In genomic region chr2:104939570-104940235, GRCh38 we compare ENCODE assay signal across 15 cellular contexts.
DNase-seq lines count a peak whose midpoint lies in the region; ATAC-seq and TF ChIP-seq lines count a peak whose summit lies in the region.
"Had no signal": no experiment of that assay in that cellular context is flagged by ENCODE, and none has a peak within 500 bp of the region (broad histone marks: within the 10 kb centered on the region; RNA-seq: fewer than 3 reads in every experiment).

No MANE protein-coding gene starts in this region.

- H3K9me3 ChIP-seq in OCI-LY3 (ENCODE audit: insufficient read depth, low read length) (no peaks in the 10 kb centered on the region), endocrine pancreas (ENCODE audit: control insufficient read depth, low read length) (no peaks in the 10 kb centered on the region), mesenchymal stem cell (ENCODE audit: control insufficient read depth, low read length) (no peaks in the 10 kb centered on the region), right cardiac atrium (ENCODE audit: control insufficient read depth, low read length) (no peaks in the 10 kb centered on the region)

- H3K27me3 ChIP-seq in OCI-LY3 (ENCODE audit: low read depth, low read length) (no peaks in the 10 kb centered on the region), endocrine pancreas (ENCODE audit: control insufficient read depth, insufficient read depth, low read length) (no peaks in the 10 kb centered on the region), mesenchymal stem cell (ENCODE audit: control insufficient read depth in 1 of 2, insufficient read depth in 1 of 2, low read length in 2 of 2) (peaks cover 3% of the 10 kb centered on the region in 2 experiments), right cardiac atrium (ENCODE audit: control insufficient read depth, insufficient read depth) (no peaks in the 10 kb centered on the region)

- H3K27ac ChIP-seq in OCI-LY3 (ENCODE audit: low read length): no peak overlapping the region
- H3K27ac ChIP-seq in mesenchymal stem cell (ENCODE audit: low read length, poor library complexity, severe bottlenecking): peak overlapping the region; percentile 5
- no peak overlapping the region for H3K27ac ChIP-seq in right cardiac atrium (ENCODE audit: low read length)
- H3K27ac ChIP-seq: skin epidermis had no signal

- no peak overlapping the region for H2BK12ac ChIP-seq in mesenchymal stem cell (ENCODE audit: low read length in 2 of 2)

- H3K4me3 ChIP-seq in OCI-LY3 (ENCODE audit: low read length) (peak overlapping the region; percentile 77), endocrine pancreas (ENCODE audit: control insufficient read depth, insufficient read depth, low read length) (peak overlapping the region; percentile 49), mesenchymal stem cell (ENCODE audit: insufficient read depth in 1 of 2, low read depth in 1 of 2, low read length in 2 of 2) (no peak overlapping the region), right cardiac atrium (ENCODE audit: low read length) (no peak overlapping the region)
- H3K4me3 ChIP-seq: skin epidermis had no signal

- H4K91ac ChIP-seq in mesenchymal stem cell (ENCODE audit: low read length): no peak overlapping the region

- H2BK5ac ChIP-seq in mesenchymal stem cell (ENCODE audit: low read depth, low read length, poor library complexity, severe bottlenecking): no peak overlapping the region

- peaks cover 41% of the 10 kb centered on the region for H3K4me1 ChIP-seq in OCI-LY3 (ENCODE audit: low read length)
- H3K4me1 ChIP-seq in endocrine pancreas (ENCODE audit: control insufficient read depth, insufficient read depth, low read length): peaks cover 5% of the 10 kb centered on the region
- H3K4me1 ChIP-seq in mesenchymal stem cell (ENCODE audit: control insufficient read depth, insufficient read depth, low read depth, low read length): peaks cover 7% of the 10 kb centered on the region
- H3K4me1 ChIP-seq in right cardiac atrium (ENCODE audit: control insufficient read depth, insufficient read depth, low read length): no peaks in the 10 kb centered on the region

- H3K14ac ChIP-seq in mesenchymal stem cell (ENCODE audit: low read length in 2 of 2): no peak overlapping the region

- WGBS in mesenchymal stem cell: 86% methylated on average over 11 of the region's 12 CpGs
- 69% methylated on average over 12 of the region's 12 CpGs for WGBS in right cardiac atrium

- no peak overlapping the region for H3K4ac ChIP-seq in mesenchymal stem cell (ENCODE audit: low read depth in 1 of 2, low read length in 2 of 2)

- no peaks in the 10 kb centered on the region for H4K20me1 ChIP-seq in OCI-LY3 (ENCODE audit: insufficient read depth, low read length)

- H3K36me3 ChIP-seq in OCI-LY3 (replicated peaks; ENCODE audit: low read depth, low read length) (no peaks in the 10 kb centered on the region), endocrine pancreas (ENCODE audit: control insufficient read depth, insufficient read depth, low read length) (no peaks in the 10 kb centered on the region), mesenchymal stem cell (ENCODE audit: control insufficient read depth in 1 of 2, insufficient read depth in 2 of 2, low read depth in 1 of 2, low read length in 2 of 2) (no peaks in the 10 kb centered on the region)

- TF ChIP-seq CTCF in OCI-LY3 (IDR thresholded peaks at IDR 0.05; ENCODE audit: low read depth, low read length): no peak

- H3K4me2 ChIP-seq in OCI-LY3 (ENCODE audit: low read length): peak overlapping the region; percentile 96
- peak overlapping the region; percentile 46 for H3K4me2 ChIP-seq in mesenchymal stem cell (ENCODE audit: low read length, poor library complexity, severe bottlenecking)

- no peak overlapping the region for H4K8ac ChIP-seq in mesenchymal stem cell (ENCODE audit: low read length)

- H2AK5ac ChIP-seq in mesenchymal stem cell (ENCODE audit: low read length, severe bottlenecking): no peak overlapping the region

- no peak overlapping the region for H3K9ac ChIP-seq in OCI-LY3 (ENCODE audit: low read length)
- no peak overlapping the region for H3K9ac ChIP-seq in endocrine pancreas (ENCODE audit: control insufficient read depth, insufficient read depth, low read length)
- no peak overlapping the region for H3K9ac ChIP-seq in mesenchymal stem cell (ENCODE audit: low read length)

- H3K18ac ChIP-seq in mesenchymal stem cell (ENCODE audit: low read depth in 1 of 2, low read length in 2 of 2): no peak overlapping the region

- intact Hi-C loops in right cardiac atrium (cut with DNase I): no loop called here

- no peak overlapping the region for H3K23ac ChIP-seq in mesenchymal stem cell (ENCODE audit: low read length in 2 of 2)

- no peaks in the 10 kb centered on the region for H3K79me1 ChIP-seq in mesenchymal stem cell (replicated peaks; ENCODE audit: low read length, poor library complexity, severe bottlenecking)

- DNase-seq in mesenchymal stem cell (no peak), right cardiac atrium (no peak), superior temporal gyrus (ENCODE audit: extremely low spot score) (no peak)
- no peak for DNase-seq in stimulated activated CD4-positive, alpha-beta T cell treated with anti-CD3 and anti-CD28 coated beads, Interleukin-4, amount 100 ng/mL, for 4 hours
- DNase-seq: activated CD4-positive, alpha-beta memory T cell treated with anti-CD3 and anti-CD28 coated beads for 36 hours; activated T-cell treated with anti-CD3 and anti-CD28 coated beads, Interleukin-2, amount 50 U/mL, for 4 hours; DND-41; midbrain; NCI-H187; NCI-H446 treated with DMSO at 0.1 percent for 48 hours; T-helper 1 cell had no signal

- H2BK15ac ChIP-seq in mesenchymal stem cell (ENCODE audit: low read depth, poor library complexity, severe bottlenecking): no peak overlapping the region

- H2BK120ac ChIP-seq in mesenchymal stem cell (ENCODE audit: low read depth, low read length): no peak overlapping the region

- H2AFZ ChIP-seq in OCI-LY3 (ENCODE audit: low read depth, low read length) (no peak overlapping the region), mesenchymal stem cell (ENCODE audit: low read depth, low read length) (no peak overlapping the region)

- ATAC-seq in right cardiac atrium (no peak), SK-N-SH treated with all-trans-retinoic acid at 6 μM for 48 hours (no peak)
- ATAC-seq: activated T-cell treated with anti-CD3 and anti-CD28 coated beads, Interleukin-2, amount 50 U/mL, for 4 hours had no signal

- H3K79me2 ChIP-seq in OCI-LY3 (ENCODE audit: low read length): no peaks in the 10 kb centered on the region

TF ChIP-seq in SK-N-SH treated with all-trans-retinoic acid at 6 μM for 48 hours, 23 proteins besides CTCF, POLR2A, EP300 and RAD21 (continues in another document):
- no peak for TF ChIP-seq PATZ1 (CRISPR knock-in tag; IDR thresholded peaks at IDR 0.05; ENCODE audit: borderline replicate concordance)
- no peak for TF ChIP-seq TCF4 (CRISPR knock-in tag; IDR thresholded peaks at IDR 0.05; ENCODE audit: borderline replicate concordance)
- no peak for TF ChIP-seq ZFP3 (CRISPR knock-in tag; IDR thresholded peaks at IDR 0.05)
- no peak for TF ChIP-seq CREB5 (CRISPR knock-in tag; IDR thresholded peaks at IDR 0.05; ENCODE audit: low read depth)
- no peak for TF ChIP-seq ZNF565 (CRISPR knock-in tag; conservative IDR thresholded peaks at IDR 0.05; ENCODE audit: low read depth)
- no peak for TF ChIP-seq ESRRG (CRISPR knock-in tag; IDR thresholded peaks at IDR 0.05)
- TF ChIP-seq RARB (CRISPR knock-in tag; IDR thresholded peaks at IDR 0.05): no peak
- no peak for TF ChIP-seq ZC3H10 (CRISPR knock-in tag; IDR thresholded peaks at IDR 0.05)
- TF ChIP-seq TOX (CRISPR knock-in tag; IDR thresholded peaks at IDR 0.05; ENCODE audit: borderline replicate concordance): no peak
- no peak for TF ChIP-seq CSDC2 (CRISPR knock-in tag; IDR thresholded peaks at IDR 0.05)
- TF ChIP-seq GLIS3 (CRISPR knock-in tag; IDR thresholded peaks at IDR 0.05): no peak
- no peak for TF ChIP-seq PPARA (CRISPR knock-in tag; IDR thresholded peaks at IDR 0.05; ENCODE audit: borderline replicate concordance)
- no peak for TF ChIP-seq ISL1 (CRISPR knock-in tag; IDR thresholded peaks at IDR 0.05)

Comparison
In these comparisons a context has a peak if more than half of its experiments do, and no peak if none do; other contexts are left out.
1. H3K4me3 ChIP-seq: peak in OCI-LY3 (single experiment) and endocrine pancreas (single experiment); none in mesenchymal stem cell (0 of 2) and right cardiac atrium (single experiment).